31 cellular contexts compared by ENCODE assay signal in genomic region chr5:86101966-86102365, GRCh38.
"Had no signal": no experiment of that assay in that cellular context is flagged by ENCODE, and none has a peak within 500 bp of the region (broad histone marks: within the 10 kb centered on the region; RNA-seq: fewer than 3 reads in every experiment).

No MANE protein-coding gene starts in this region.

- DNase-seq: activated CD4-positive, alpha-beta memory T cell treated with anti-CD3 and anti-CD28 coated beads, Interleukin-2, amount 10 ng/mL, durations not matched to agents 7 days and 5 days; activated CD4-positive, alpha-beta T cell treated with anti-CD3 and anti-CD28 coated beads for 1 hour; activated CD4-positive, alpha-beta T cell treated with anti-CD3 and anti-CD28 coated beads for 4 hours; activated CD4-positive, alpha-beta T cell treated with anti-CD3 and anti-CD28 coated beads, Interleukin-2, amount 10 ng/mL, durations not matched to agents 7 days and 5 days; activated CD4-positive, alpha-beta T cell treated with anti-CD3 and anti-CD28 coated beads, Interleukin-2, amount 50 U/mL, for 4 hours; activated CD8-positive, alpha-beta memory T cell treated with anti-CD3 and anti-CD28 coated beads, Interleukin-2, amount 50 U/mL, for 48 hours; activated gamma-delta T cell; activated naive CD4-positive, alpha-beta T cell; activated naive CD4-positive, alpha-beta T cell treated with anti-CD3 and anti-CD28 coated beads, Interleukin-2, amount 10 ng/mL, durations not matched to agents 7 days and 5 days; activated naive CD8-positive, alpha-beta T cell treated with anti-CD3 and anti-CD28 coated beads, Interleukin-2, amount 10 ng/mL, durations not matched to agents 7 days and 5 days; activated T-cell treated with anti-CD3 and anti-CD28 coated beads for 4 hours; activated T-cell treated with anti-CD3 and anti-CD28 coated beads, Interleukin-2, amount 50 U/mL, for 24 hours; activated T-cell treated with anti-CD3 and anti-CD28 coated beads, Interleukin-2, amount 50 U/mL, for 72 hours; cortex of kidney; dermis blood vessel endothelial cell; effector CD4-positive, alpha-beta T cell; effector memory CD8-positive, alpha-beta T cell; erythroblast; foreskin keratinocyte; gastrocnemius medialis; glutamatergic neuron; heart left ventricle; T-helper 2 cell had no signal

- FAIRE-seq: colon had no signal

- H3K27ac ChIP-seq: ascending aorta, breast epithelium, cardiac muscle cell, esophagus muscularis mucosa, foreskin keratinocyte, gastrocnemius medialis, heart left ventricle had no signal

- H3K9me3 ChIP-seq: ascending aorta, breast epithelium, esophagus muscularis mucosa, gastrocnemius medialis, heart left ventricle had no signal

- H3K4me3 Mint-ChIP-seq: activated CD4-positive, alpha-beta memory T cell treated with anti-CD3 and anti-CD28 coated beads, Interleukin-2, amount 10 ng/mL, durations not matched to agents 7 days and 5 days; activated CD4-positive, alpha-beta T cell treated with anti-CD3 and anti-CD28 coated beads, Interleukin-2, amount 10 ng/mL, durations not matched to agents 7 days and 5 days; activated naive CD4-positive, alpha-beta T cell treated with anti-CD3 and anti-CD28 coated beads, Interleukin-2, amount 10 ng/mL, durations not matched to agents 7 days and 5 days; activated naive CD8-positive, alpha-beta T cell treated with anti-CD3 and anti-CD28 coated beads, Interleukin-2, amount 10 ng/mL, durations not matched to agents 7 days and 5 days; activated T-cell treated with anti-CD3 and anti-CD28 coated beads, Interleukin-2, amount 50 U/mL, for 24 hours; activated T-cell treated with anti-CD3 and anti-CD28 coated beads, Interleukin-2, amount 50 U/mL, for 72 hours; brain; central memory CD8-positive, alpha-beta T cell; effector memory CD8-positive, alpha-beta T cell had no signal

- H3K27me3 ChIP-seq: ascending aorta, breast epithelium, cardiac muscle cell, esophagus muscularis mucosa, foreskin keratinocyte, gastrocnemius medialis, heart left ventricle had no signal

- H3K36me3 Mint-ChIP-seq: activated naive CD4-positive, alpha-beta T cell treated with anti-CD3 and anti-CD28 coated beads, Interleukin-2, amount 10 ng/mL, durations not matched to agents 7 days and 5 days; activated naive CD4-positive, alpha-beta T cell treated with anti-CD3 and anti-CD28 coated beads, Interleukin-2, amount 50 U/mL, for 72 hours; activated naive CD8-positive, alpha-beta T cell treated with anti-CD3 and anti-CD28 coated beads, Interleukin-2, amount 10 ng/mL, durations not matched to agents 7 days and 5 days; brain had no signal

- H3K27me3 Mint-ChIP-seq: activated CD4-positive, alpha-beta memory T cell treated with anti-CD3 and anti-CD28 coated beads, Interleukin-2, amount 10 ng/mL, durations not matched to agents 7 days and 5 days; activated CD4-positive, alpha-beta T cell treated with anti-CD3 and anti-CD28 coated beads, Interleukin-2, amount 10 ng/mL, durations not matched to agents 7 days and 5 days; activated naive CD4-positive, alpha-beta T cell treated with anti-CD3 and anti-CD28 coated beads, Interleukin-2, amount 10 ng/mL, durations not matched to agents 7 days and 5 days; activated naive CD8-positive, alpha-beta T cell treated with anti-CD3 and anti-CD28 coated beads, Interleukin-2, amount 10 ng/mL, durations not matched to agents 7 days and 5 days; activated T-cell treated with anti-CD3 and anti-CD28 coated beads, Interleukin-2, amount 50 U/mL, for 24 hours; brain; central memory CD8-positive, alpha-beta T cell; effector memory CD8-positive, alpha-beta T cell had no signal

- H3K4me3 ChIP-seq: ascending aorta, breast epithelium, cardiac muscle cell, esophagus muscularis mucosa, gastrocnemius medialis, heart left ventricle had no signal

- H3K36me3 ChIP-seq: ascending aorta, breast epithelium, cardiac muscle cell, esophagus muscularis mucosa, gastrocnemius medialis, heart left ventricle had no signal

- ATAC-seq: activated naive CD4-positive, alpha-beta T cell treated with anti-CD3 and anti-CD28 coated beads, Interleukin-2, amount 50 U/mL, for 72 hours; activated T-cell treated with anti-CD3 and anti-CD28 coated beads, Interleukin-2, amount 50 U/mL, for 72 hours; effector memory CD8-positive, alpha-beta T cell; foreskin keratinocyte; gastrocnemius medialis; heart left ventricle had no signal

- H3K27ac Mint-ChIP-seq: activated CD4-positive, alpha-beta memory T cell treated with anti-CD3 and anti-CD28 coated beads, Interleukin-2, amount 10 ng/mL, durations not matched to agents 7 days and 5 days; activated CD4-positive, alpha-beta T cell treated with anti-CD3 and anti-CD28 coated beads, Interleukin-2, amount 10 ng/mL, durations not matched to agents 7 days and 5 days; activated naive CD4-positive, alpha-beta T cell treated with anti-CD3 and anti-CD28 coated beads, Interleukin-2, amount 10 ng/mL, durations not matched to agents 7 days and 5 days; activated naive CD4-positive, alpha-beta T cell treated with anti-CD3 and anti-CD28 coated beads, Interleukin-2, amount 50 U/mL, for 72 hours; activated naive CD8-positive, alpha-beta T cell treated with anti-CD3 and anti-CD28 coated beads, Interleukin-2, amount 10 ng/mL, durations not matched to agents 7 days and 5 days; activated T-cell treated with anti-CD3 and anti-CD28 coated beads, Interleukin-2, amount 50 U/mL, for 24 hours; activated T-cell treated with anti-CD3 and anti-CD28 coated beads, Interleukin-2, amount 50 U/mL, for 72 hours; brain; effector memory CD8-positive, alpha-beta T cell had no signal

- H3K9me3 Mint-ChIP-seq: activated CD4-positive, alpha-beta T cell treated with anti-CD3 and anti-CD28 coated beads, Interleukin-2, amount 10 ng/mL, durations not matched to agents 7 days and 5 days; activated naive CD4-positive, alpha-beta T cell treated with anti-CD3 and anti-CD28 coated beads, Interleukin-2, amount 10 ng/mL, durations not matched to agents 7 days and 5 days; activated naive CD8-positive, alpha-beta T cell treated with anti-CD3 and anti-CD28 coated beads, Interleukin-2, amount 10 ng/mL, durations not matched to agents 7 days and 5 days; activated T-cell treated with anti-CD3 and anti-CD28 coated beads, Interleukin-2, amount 50 U/mL, for 24 hours; brain had no signal

- H3K4me1 ChIP-seq: ascending aorta, breast epithelium, foreskin keratinocyte, gastrocnemius medialis, heart left ventricle had no signal

- H3K4me1 Mint-ChIP-seq: activated CD4-positive, alpha-beta memory T cell treated with anti-CD3 and anti-CD28 coated beads, Interleukin-2, amount 10 ng/mL, durations not matched to agents 7 days and 5 days; activated CD4-positive, alpha-beta T cell treated with anti-CD3 and anti-CD28 coated beads, Interleukin-2, amount 10 ng/mL, durations not matched to agents 7 days and 5 days; activated naive CD4-positive, alpha-beta T cell treated with anti-CD3 and anti-CD28 coated beads, Interleukin-2, amount 10 ng/mL, durations not matched to agents 7 days and 5 days; activated naive CD8-positive, alpha-beta T cell treated with anti-CD3 and anti-CD28 coated beads, Interleukin-2, amount 10 ng/mL, durations not matched to agents 7 days and 5 days; brain; central memory CD8-positive, alpha-beta T cell had no signal
